Comparison of ENCODE assay signal across 22 cellular contexts in genomic region chr11:17699157-17700114, GRCh38. TPM values are rescaled to one million over a fixed set of nuclear protein-coding genes. Genes with fewer than 3 reads are reported as not detected.
DNase-seq lines count a peak whose midpoint lies in the region; ATAC-seq, FAIRE-seq and TF ChIP-seq lines count a peak whose summit lies in the region.
"Had no signal": no experiment of that assay in that cellular context is flagged by ENCODE, and none has a peak within 500 bp of the region (broad histone marks: within the 10 kb centered on the region; RNA-seq: fewer than 3 reads in every experiment).

No MANE protein-coding gene starts in this region.

- BruUV-seq in K562 (replicated peaks; lab: Mats Ljungman, UMichigan), result no TSS peak
- no TSS peak for BruUV-seq in HepG2 (replicated peaks; lab: Mats Ljungman, UMichigan)

- intact Hi-C loops in K562 (cut with micrococcal nuclease), result no loop called here
- intact Hi-C loops in HepG2 (cut with micrococcal nuclease; ENCODE audit: unreplicated experiment), result no loop called here
- intact Hi-C loops in body of pancreas (cut with DNase I), result no loop called here

- H2AFZ ChIP-seq in K562 (ENCODE audit: low read depth, low read length) (peak overlapping the region; percentile 81), HepG2 (ENCODE audit: low read length) (no peak overlapping the region)

- H3K9me1 ChIP-seq in K562 (ENCODE audit: control insufficient read depth, insufficient read depth, low read length), result no peaks in the 10 kb centered on the region

- POLR2A ChIA-PET in K562 (lab: Yijun Ruan, JAX) (interaction anchor here (1.0 kb wide), 1 partner anchor 37 kb away, joined by 3 read pairs; no protein-coding TSS in a partner anchor), HepG2 (lab: Yijun Ruan, JAX) (no interaction called here)

- no peaks in the 10 kb centered on the region for H4K20me1 ChIP-seq in K562 (replicated peaks; ENCODE audit: control insufficient read depth, insufficient read depth, low read length)
- H4K20me1 ChIP-seq in HepG2 (ENCODE audit: insufficient read depth, low read length), result no peaks in the 10 kb centered on the region

- TF ChIP-seq RAD21 in K562 (CRISPR knock-in tag; conservative IDR thresholded peaks at IDR 0.05 in 1 of 2, IDR thresholded peaks at IDR 0.05 in 1 of 2) (no peak), HepG2 (CRISPR knock-in tag; IDR thresholded peaks at IDR 0.05) (no peak)

- H3K36me3 ChIP-seq in MG63, result no peaks in the 10 kb centered on the region
- H3K36me3 ChIP-seq in K562 (ENCODE audit: control insufficient read depth, insufficient read depth, low read length), result no peaks in the 10 kb centered on the region
- no peaks in the 10 kb centered on the region for H3K36me3 ChIP-seq in HepG2 (replicated peaks in 1 of 2; ENCODE audit: control insufficient read depth in 1 of 2, insufficient read depth in 2 of 2, low read length in 2 of 2)
- H3K36me3 ChIP-seq in body of pancreas (replicated peaks in 1 of 2; ENCODE audit: insufficient read depth in 1 of 2, low read depth in 2 of 2), result no peaks in the 10 kb centered on the region
- H3K36me3 ChIP-seq: esophagus squamous epithelium, left ventricle myocardium inferior, thoracic aorta had no signal

- no peaks in the 10 kb centered on the region for H3K27me3 ChIP-seq in MG63
- peaks cover 27 to 33% of the 10 kb centered on the region in 2 experiments for H3K27me3 ChIP-seq in K562 (ENCODE audit: control insufficient read depth in 2 of 2, insufficient read depth in 2 of 2, low read length in 2 of 2)
- H3K27me3 ChIP-seq in HepG2 (ENCODE audit: control insufficient read depth in 1 of 2, insufficient read depth in 2 of 2, low read length in 2 of 2), result peaks cover 8 to 31% of the 10 kb centered on the region in 2 experiments
- no peaks in the 10 kb centered on the region for H3K27me3 ChIP-seq in body of pancreas

- ATAC-seq in K562 (peak; percentile 83), HepG2 (no peak), body of pancreas (no peak)
- ATAC-seq: naive thymus-derived CD4-positive, alpha-beta T cell had no signal

- TF ChIP-seq CTCF in K562 (IDR thresholded peaks at IDR 0.05 in 2 of 3, conservative IDR thresholded peaks at IDR 0.05 in 1 of 3; ENCODE audit: insufficient read depth in 2 of 3, low read depth in 1 of 3, low read length in 3 of 3) (no peak), HepG2 (CRISPR knock-in tag; IDR thresholded peaks at IDR 0.05) (no peak), body of pancreas (IDR thresholded peaks at IDR 0.05) (no peak)

- peak; percentile 80 for FAIRE-seq in K562 (lab: Jason Lieb, UNC)
- FAIRE-seq in HepG2 (lab: Jason Lieb, UNC), result no peak
- FAIRE-seq: D721Med had no signal

- 0 out of 2 replicates have a peak, but pooled peaks have one; percentile 18 for TF ChIP-seq EP300 in K562 (IDR thresholded peaks at IDR 0.05; ENCODE audit: low read length)
- no peak for TF ChIP-seq EP300 in HepG2 (IDR thresholded peaks at IDR 0.05; ENCODE audit: low read depth in 2 of 2, low read length in 2 of 2)
- TF ChIP-seq EP300 in HepG2 (CRISPR knock-in tag; IDR thresholded peaks at IDR 0.05; ENCODE audit: borderline replicate concordance), result no peak

- peaks cover 10% of the 10 kb centered on the region in 2 experiments for H3K4me1 ChIP-seq in K562 (replicated peaks in 1 of 2; ENCODE audit: control insufficient read depth in 2 of 2, insufficient read depth in 2 of 2, low read length in 2 of 2)
- H3K4me1 ChIP-seq in HepG2 (ENCODE audit: insufficient read depth, low read length), result no peaks in the 10 kb centered on the region
- peaks cover 5% of the 10 kb centered on the region for H3K4me1 ChIP-seq in body of pancreas
- H3K4me1 ChIP-seq: left ventricle myocardium inferior had no signal

- DNase-seq in AG08396 (ENCODE audit: low spot score) (peak; percentile 49), MG63 (peak; percentile 67), K562 (ENCODE audit: extremely low read depth in 1 of 4, low spot score in 3 of 4) (peak; percentile 44 to 64 (median 59)), myocyte (ENCODE audit: low read depth) (peak; percentile 99), HepG2 (ENCODE audit: low spot score) (no peak), NCI-H1694 (lab: John Stamatoyannopoulos, UW) (no peak), NCI-H1092 (lab: John Stamatoyannopoulos, UW) (no peak), body of pancreas (no peak)
- DNase-seq: activated B cell treated with CpG ODN at 0.5 μM for 24 hours; activated effector memory CD4-positive, alpha-beta T cell treated with Interleukin-2 at 50 U/mL for 16 hours; dermis blood vessel endothelial cell; esophagus squamous epithelium; GOT3; KBM-7; left ventricle myocardium inferior; naive thymus-derived CD4-positive, alpha-beta T cell; NCI-H1694 treated with DMSO at 0.1 percent for 48 hours; NCI-H510A; stimulated activated CD4-positive, alpha-beta T cell treated with anti-CD3 and anti-CD28 coated beads, Interleukin-2, amount 100 ng/mL, for 48 hours had no signal

- peak overlapping the region; percentile 12 for H3K4me2 ChIP-seq in K562 (ENCODE audit: insufficient read depth, low read length)
- no peak overlapping the region for H3K4me2 ChIP-seq in HepG2 (ENCODE audit: low read depth, low read length)

- no peak overlapping the region for H3K4me3 ChIP-seq in MG63
- no peak overlapping the region for H3K4me3 ChIP-seq in K562
- H3K4me3 ChIP-seq in HepG2 (replicated peaks in 1 of 3; ENCODE audit: insufficient read depth in 1 of 3, low read depth in 2 of 3, low read length in 3 of 3), result no peak overlapping the region
- H3K4me3 ChIP-seq in body of pancreas, result no peak overlapping the region
- H3K4me3 ChIP-seq: esophagus squamous epithelium, left ventricle myocardium inferior, thoracic aorta had no signal

- H3K9me3 ChIP-seq in MG63, result no peaks in the 10 kb centered on the region
- H3K9me3 ChIP-seq in K562 (replicated peaks; ENCODE audit: control insufficient read depth, insufficient read depth, low read depth, low read length), result no peaks in the 10 kb centered on the region
- H3K9me3 ChIP-seq in HepG2 (ENCODE audit: low read length), result no peaks in the 10 kb centered on the region; the same call in 1 of the 2 replicates
- H3K9me3 ChIP-seq in body of pancreas, result no peaks in the 10 kb centered on the region
- H3K9me3 ChIP-seq: esophagus squamous epithelium, thoracic aorta had no signal

- CTCF ChIA-PET in K562 (lab: Yijun Ruan, JAX; ENCODE audit: low intra/inter-chr PET ratio) (no interaction called here), HepG2 (lab: Yijun Ruan, JAX; ENCODE audit: low intra/inter-chr PET ratio, low total read pairs) (no interaction called here)

- H3K27ac ChIP-seq in K562 (ENCODE audit: extremely low read depth, low read depth, low read length), result peak overlapping the region; percentile 40; the same call in 2 of the 3 replicates
- H3K27ac ChIP-seq in HepG2 (ENCODE audit: extremely low read length, insufficient read depth, low read length), result no peak overlapping the region
- H3K27ac ChIP-seq in body of pancreas, result no peak overlapping the region
- H3K27ac ChIP-seq: esophagus squamous epithelium, left ventricle myocardium inferior, thoracic aorta had no signal

- 34% methylated on average over 4 of the region's 5 CpGs for WGBS in K562 (ENCODE audit: insufficient coverage, low coverage, missing lambda C conversion rate)
- 44% methylated on average over 2 of the region's 5 CpGs for WGBS in HepG2 (ENCODE audit: low lambda C conversion rate)
- WGBS in body of pancreas, 2 donors, result 77 to 89% methylated on average over 4 to 5 of the region's 5 CpGs

- in situ Hi-C loops in K562 (cut with MboI), result no loop called here
- in situ Hi-C loops in HepG2 (cut with HindIII; ENCODE audit: extremely low pct_ligation_motif_present, low pct_unique_long_range_greater_than_20kb), result no loop called here

- H3K79me2 ChIP-seq in K562 (ENCODE audit: control insufficient read depth, insufficient read depth, low read length) (no peaks in the 10 kb centered on the region), HepG2 (ENCODE audit: insufficient read depth, low read length) (no peaks in the 10 kb centered on the region)

- TF ChIP-seq POLR2A in K562 (conservative IDR thresholded peaks at IDR 0.05) (no peak), HepG2 (IDR thresholded peaks at IDR 0.05; ENCODE audit: insufficient read depth in 1 of 2, low read depth in 2 of 2, low read length in 2 of 2) (no peak), body of pancreas (IDR thresholded peaks at IDR 0.05) (no peak)

- H3K9ac ChIP-seq in K562 (ENCODE audit: insufficient read depth in 1 of 2, low read depth in 2 of 2, low read length in 2 of 2) (no peak overlapping the region), HepG2 (ENCODE audit: insufficient read depth, low read depth, low read length) (no peak overlapping the region)

RNA-seq across cellular contexts. Expression of gene MYOD1, which starts 19.9 kb away (rescaled TPM):
- not detected in 2 replicates for total RNA-seq in MG63 (2014; rRNA removed; shearing (Covaris generic); ENCODE audit: low replicate concordance)
- not detected in 2 replicates for total RNA-seq in K562 (2011; cell fraction: chromatin; rRNA removed; ENCODE audit: low replicate concordance)
- not detected in 2 replicates for total RNA-seq in K562 (2011; cell fraction: nucleolus; rRNA removed)
- total RNA-seq in K562 (2011; cell fraction: nucleoplasm; rRNA removed), result not detected in 2 replicates
- total RNA-seq in K562 (2014; rRNA removed) (not detected in 2 replicates), K562 (2014; rRNA removed; fragmentation: Illumina TruSeq; extraction: Trizol) (not detected in 2 replicates), K562 (2015; rRNA removed; fragmentation: Illumina TruSeq; extraction: Trizol) (not detected in 2 replicates), K562 (2021) (not detected in 2 replicates), myocyte (398 and 510 TPM in 2 replicates), HepG2 (2016; rRNA removed; fragmentation: Illumina TruSeq; extraction: Trizol) (not detected in 2 replicates), body of pancreas (not detected)
- polyA plus RNA-seq in K562 (2011; rRNA removed) (not detected in 2 replicates), K562 (2014; fragmentation: Illumina TruSeq; extraction: Trizol) (not detected in 2 replicates), K562 (2014; fragmentation: Nextera tagmentation; extraction: Ambion mirVana) (not detected), K562 (2014; rRNA removed) (not detected in 2 replicates), HepG2 (2011; rRNA removed) (not detected in 2 replicates)
- polyA plus RNA-seq in K562 (2011; cell fraction: cytosol; rRNA removed), result not detected in 2 replicates
- not detected in 2 replicates for polyA plus RNA-seq in K562 (2011; cell fraction: nucleus; rRNA removed)
- not detected in 2 replicates for polyA plus RNA-seq in K562 (2012)
- not detected in 2 replicates for polyA minus RNA-seq in K562 (2011; rRNA and poly(A)+ RNA removed)
- polyA minus RNA-seq in K562 (2011; cell fraction: cytosol; rRNA and poly(A)+ RNA removed), result not detected in 2 replicates
- polyA minus RNA-seq in K562 (2011; cell fraction: nucleus; rRNA and poly(A)+ RNA removed), result not detected in 2 replicates
- polyA plus RNA-seq in myocyte (2012), result 97.5 TPM
- not detected in 2 replicates for total RNA-seq in HepG2 (2016; cell fraction: cytosol; rRNA removed; fragmentation: Illumina TruSeq; extraction: Trizol; ENCODE audit: low read depth)
- total RNA-seq in HepG2 (2016; cell fraction: insoluble cytoplasmic fraction; rRNA removed; fragmentation: Illumina TruSeq; extraction: Trizol), result not detected in 2 replicates
- total RNA-seq in HepG2 (2016; cell fraction: membrane; rRNA removed; fragmentation: Illumina TruSeq; extraction: Trizol), result not detected in 2 replicates
- not detected in 2 replicates for total RNA-seq in HepG2 (2016; cell fraction: nucleus; rRNA removed; fragmentation: Illumina TruSeq; extraction: Trizol)
- polyA plus RNA-seq in HepG2 (2011; cell fraction: cytosol; rRNA removed), result not detected in 2 replicates
- polyA plus RNA-seq in HepG2 (2011; cell fraction: nucleus; rRNA removed), result not detected in 2 replicates
- polyA plus RNA-seq in HepG2 (2012), result not detected in 2 replicates
- polyA plus RNA-seq in HepG2 (2016; cell fraction: cytosol; fragmentation: Illumina TruSeq; extraction: Trizol; ENCODE audit: low read depth), result not detected in 2 replicates
- polyA plus RNA-seq in HepG2 (2016; cell fraction: insoluble cytoplasmic fraction; fragmentation: Illumina TruSeq; extraction: Trizol; ENCODE audit: low read depth), result not detected in 2 replicates
- not detected in 2 replicates for polyA plus RNA-seq in HepG2 (2016; cell fraction: membrane; fragmentation: Illumina TruSeq; extraction: Trizol; ENCODE audit: low read depth)
- polyA plus RNA-seq in HepG2 (2016; cell fraction: nucleus; fragmentation: Illumina TruSeq; extraction: Trizol; ENCODE audit: insufficient read depth, low read depth), result not detected in 2 replicates
- not detected in 2 replicates for polyA minus RNA-seq in HepG2 (2011; rRNA and poly(A)+ RNA removed; ENCODE audit: low replicate concordance)
- not detected in 2 replicates for polyA minus RNA-seq in HepG2 (2011; cell fraction: cytosol; rRNA and poly(A)+ RNA removed)
- not detected in 2 replicates for polyA minus RNA-seq in HepG2 (2011; cell fraction: nucleus; rRNA and poly(A)+ RNA removed)
- total RNA-seq: activated B cell treated with CpG ODN at 0.5 μM for 24 hours; dermis blood vessel endothelial cell; esophagus squamous epithelium; left ventricle myocardium inferior; naive thymus-derived CD4-positive, alpha-beta T cell; renal cortical epithelial cell; thoracic aorta had no signal
- polyA plus RNA-seq: naive thymus-derived CD4-positive, alpha-beta T cell had no signal

RNA-seq across cellular contexts. Expression of gene KCNC1, which starts 35.1 kb away (rescaled TPM):
- not detected in 2 replicates for total RNA-seq in MG63 (2014; rRNA removed; shearing (Covaris generic); ENCODE audit: low replicate concordance)
- total RNA-seq in K562 (2011; cell fraction: chromatin; rRNA removed; ENCODE audit: low replicate concordance), result 0.19 TPM in 1 of 2 replicates, not detected in the other
- not detected in 2 replicates for total RNA-seq in K562 (2011; cell fraction: nucleolus; rRNA removed)
- not detected in 2 replicates for total RNA-seq in K562 (2011; cell fraction: nucleoplasm; rRNA removed)
- total RNA-seq in K562 (2014; rRNA removed) (not detected in 2 replicates), K562 (2014; rRNA removed; fragmentation: Illumina TruSeq; extraction: Trizol) (not detected in 2 replicates), K562 (2015; rRNA removed; fragmentation: Illumina TruSeq; extraction: Trizol) (not detected in 2 replicates), K562 (2021) (not detected in 2 replicates), myocyte (0.27 and 0.57 TPM in 2 replicates), HepG2 (2016; rRNA removed; fragmentation: Illumina TruSeq; extraction: Trizol) (0.03 and 0.04 TPM in 2 replicates), body of pancreas (under 1 TPM in 1 of 2 donors, not detected in 1; 0.26 TPM)
- polyA plus RNA-seq in K562 (2011; rRNA removed) (not detected in 2 replicates), K562 (2014; fragmentation: Illumina TruSeq; extraction: Trizol) (not detected in 2 replicates), K562 (2014; fragmentation: Nextera tagmentation; extraction: Ambion mirVana) (under 1 TPM in 1 of 2 experiments, not detected in 1; 0.08 TPM), K562 (2014; rRNA removed) (0.05 TPM in 1 of 2 replicates, not detected in the other), HepG2 (2011; rRNA removed) (0.01 TPM in 1 of 2 replicates, not detected in the other)
- not detected in 2 replicates for polyA plus RNA-seq in K562 (2011; cell fraction: cytosol; rRNA removed)
- not detected in 2 replicates for polyA plus RNA-seq in K562 (2011; cell fraction: nucleus; rRNA removed)
- 0.12 and 0.17 TPM in 2 replicates for polyA plus RNA-seq in K562 (2012)
- polyA minus RNA-seq in K562 (2011; rRNA and poly(A)+ RNA removed), result not detected in 2 replicates
- polyA minus RNA-seq in K562 (2011; cell fraction: cytosol; rRNA and poly(A)+ RNA removed), result not detected in 2 replicates
- not detected in 2 replicates for polyA minus RNA-seq in K562 (2011; cell fraction: nucleus; rRNA and poly(A)+ RNA removed)
- 0.54 TPM for polyA plus RNA-seq in myocyte (2012)
- not detected in 2 replicates for total RNA-seq in HepG2 (2016; cell fraction: cytosol; rRNA removed; fragmentation: Illumina TruSeq; extraction: Trizol; ENCODE audit: low read depth)
- total RNA-seq in HepG2 (2016; cell fraction: insoluble cytoplasmic fraction; rRNA removed; fragmentation: Illumina TruSeq; extraction: Trizol), result 0.04 and 0.06 TPM in 2 replicates
- total RNA-seq in HepG2 (2016; cell fraction: membrane; rRNA removed; fragmentation: Illumina TruSeq; extraction: Trizol), result 0.03 and 0.10 TPM in 2 replicates
- total RNA-seq in HepG2 (2016; cell fraction: nucleus; rRNA removed; fragmentation: Illumina TruSeq; extraction: Trizol), result 0.34 and 0.38 TPM in 2 replicates
- polyA plus RNA-seq in HepG2 (2011; cell fraction: cytosol; rRNA removed), result not detected in 2 replicates
- polyA plus RNA-seq in HepG2 (2011; cell fraction: nucleus; rRNA removed), result 0.16 and 0.19 TPM in 2 replicates
- 0.11 and 0.51 TPM in 2 replicates for polyA plus RNA-seq in HepG2 (2012)
- polyA plus RNA-seq in HepG2 (2016; cell fraction: cytosol; fragmentation: Illumina TruSeq; extraction: Trizol; ENCODE audit: low read depth), result 0.02 TPM in 1 of 2 replicates, not detected in the other
- 0.07 TPM in 1 of 2 replicates, not detected in the other for polyA plus RNA-seq in HepG2 (2016; cell fraction: insoluble cytoplasmic fraction; fragmentation: Illumina TruSeq; extraction: Trizol; ENCODE audit: low read depth)
- 0.02 TPM in 1 of 2 replicates, not detected in the other for polyA plus RNA-seq in HepG2 (2016; cell fraction: membrane; fragmentation: Illumina TruSeq; extraction: Trizol; ENCODE audit: low read depth)
- polyA plus RNA-seq in HepG2 (2016; cell fraction: nucleus; fragmentation: Illumina TruSeq; extraction: Trizol; ENCODE audit: insufficient read depth, low read depth), result 0.36 and 0.99 TPM in 2 replicates
- not detected in 2 replicates for polyA minus RNA-seq in HepG2 (2011; rRNA and poly(A)+ RNA removed; ENCODE audit: low replicate concordance)
- not detected in 2 replicates for polyA minus RNA-seq in HepG2 (2011; cell fraction: cytosol; rRNA and poly(A)+ RNA removed)
- polyA minus RNA-seq in HepG2 (2011; cell fraction: nucleus; rRNA and poly(A)+ RNA removed), result 0.39 and 0.50 TPM in 2 replicates
- total RNA-seq: activated B cell treated with CpG ODN at 0.5 μM for 24 hours; dermis blood vessel endothelial cell; esophagus squamous epithelium; left ventricle myocardium inferior; naive thymus-derived CD4-positive, alpha-beta T cell; thoracic aorta had no signal
- polyA plus RNA-seq: naive thymus-derived CD4-positive, alpha-beta T cell had no signal

Comparison
In these comparisons a context has a peak if more than half of its experiments do, and no peak if none do; other contexts are left out.
1. DNase-seq: peak in AG08396 (single experiment), MG63 (single experiment), K562 (4 of 4) and myocyte (single experiment); none in HepG2 (single experiment), NCI-H1694 (single experiment), NCI-H1092 (single experiment) and body of pancreas (0 of 4).
2. RNA of gene MYOD1, which starts 19.9 kb away (total RNA-seq): 398 to 510 TPM in myocyte; not detected in MG63, not detected in K562, not detected in HepG2 and not detected in body of pancreas; every median in the first group is over 100 times any median in the second.